9 cellular contexts compared by ENCODE assay signal in genomic region chr3:157157836-157158235, GRCh38. TPM values are rescaled to one million over a fixed set of nuclear protein-coding genes. Genes with fewer than 3 reads are reported as not detected.
DNase-seq lines count a peak whose midpoint lies in the region; ATAC-seq and TF ChIP-seq lines count a peak whose summit lies in the region.
"Had no signal": no experiment of that assay in that cellular context is flagged by ENCODE, and none has a peak within 500 bp of the region (broad histone marks: within the 10 kb centered on the region; RNA-seq: fewer than 3 reads in every experiment).

No MANE protein-coding gene starts in this region.

- H3K4me1 Mint-ChIP-seq in mesothelial cell of epicardium: peaks cover 60% of the 10 kb centered on the region

- H3K27me3 Mint-ChIP-seq in mesothelial cell of epicardium (ENCODE audit: low read depth): no peaks in the 10 kb centered on the region

- H2AFZ ChIP-seq in mammary epithelial cell (ENCODE audit: low read depth, low read length): no peak overlapping the region

- peaks cover 25% of the 10 kb centered on the region for H4K20me1 ChIP-seq in mammary epithelial cell (ENCODE audit: insufficient read depth, low read length)

- H3K4me3 Mint-ChIP-seq in mesothelial cell of epicardium: peak overlapping the region; percentile 94

- H3K36me3 ChIP-seq in right atrium auricular region: peaks cover 51% of the 10 kb centered on the region
- peaks cover 41% of the 10 kb centered on the region for H3K36me3 ChIP-seq in mammary epithelial cell (ENCODE audit: insufficient read depth, low read length)

- H3K27me3 ChIP-seq in right atrium auricular region: no peaks in the 10 kb centered on the region
- no peaks in the 10 kb centered on the region for H3K27me3 ChIP-seq in mammary epithelial cell (ENCODE audit: insufficient read depth, low read length)

- H3K27ac Mint-ChIP-seq in mesothelial cell of epicardium: peak overlapping the region; percentile 99

- dilution Hi-C loops in mammary epithelial cell (cut with HindIII; ENCODE audit: low sequenced_read_pairs): no loop called here

- CTCF ChIA-PET in mammary epithelial cell (lab: Charles Lee; ENCODE audit: low non-redundant PET): no interaction called here

- H3K27ac ChIP-seq in right atrium auricular region (peak overlapping the region; percentile 100), mammary epithelial cell (ENCODE audit: insufficient read depth, low read depth, low read length) (peak overlapping the region; percentile 98)

- ATAC-seq in Right ventricle myocardium superior (ENCODE audit: poor library complexity) (no peak), HG02870 (IDR thresholded peaks at IDR 0.05; ENCODE audit: unreplicated experiment) (no peak)

- BruUV-seq in mammary epithelial cell (replicated peaks; lab: Mats Ljungman, UMichigan): no TSS peak

- H3K9me3 ChIP-seq in right atrium auricular region (no peaks in the 10 kb centered on the region), mammary epithelial cell (replicated peaks; ENCODE audit: insufficient read depth, low read length) (no peaks in the 10 kb centered on the region)

- in situ Hi-C loops in mammary epithelial cell (cut with MboI; ENCODE audit: low sequenced_read_pairs in 2 of 2): no loop called here

- H3K4me3 ChIP-seq in right atrium auricular region (peak overlapping the region; percentile 94 to 98), mammary epithelial cell (replicated peaks in 1 of 3; ENCODE audit: insufficient read depth in 1 of 3, low read depth in 2 of 3, low read length in 3 of 3) (peak overlapping the region; percentile 56 to 98 (median 96))

- H3K4me2 ChIP-seq in mammary epithelial cell (ENCODE audit: insufficient read depth, low read depth, low read length): peak overlapping the region; percentile 86

- H3K9me3 Mint-ChIP-seq in mesothelial cell of epicardium: no peaks in the 10 kb centered on the region

- peak overlapping the region; percentile 97 for H3K9ac ChIP-seq in mammary epithelial cell (ENCODE audit: insufficient read depth, low read length)

- H3K4me1 ChIP-seq in right atrium auricular region (peaks cover 0 to 71% of the 10 kb centered on the region in 2 donors), mammary epithelial cell (ENCODE audit: insufficient read depth, low read length) (peaks cover 31% of the 10 kb centered on the region)

- no peak for DNase-seq in right atrium auricular region (ENCODE audit: low spot score)
- DNase-seq in Right ventricle myocardium superior: no peak
- DNase-seq in mammary epithelial cell: no peak
- no peak for DNase-seq in mesothelial cell of epicardium (ENCODE audit: low spot score in 2 of 2, unreplicated experiment in 2 of 2)
- DNase-seq in NOMO-1 treated with DMSO at 0.1 percent for 48 hours (lab: John Stamatoyannopoulos, UW; ENCODE audit: unreplicated experiment): no peak
- DNase-seq in NCI-H1436 treated with DMSO at 0.1 percent for 48 hours (lab: John Stamatoyannopoulos, UW): no peak
- no peak for DNase-seq in NCI-H2171 treated with DMSO at 0.1 percent for 48 hours (lab: John Stamatoyannopoulos, UW)
- DNase-seq: hypothalamus had no signal

- intact Hi-C loops in Right ventricle myocardium superior (cut with DNase I) (loop anchor here (10.0 kb wide), 1 partner anchor 333 kb away; the partner anchor contains the start of gene LEKR1), mammary epithelial cell (cut with micrococcal nuclease) (no loop called here)

- H3K79me2 ChIP-seq in mammary epithelial cell (ENCODE audit: insufficient read depth, low read length): peaks cover 75% of the 10 kb centered on the region

- no peak for TF ChIP-seq CTCF in right atrium auricular region (IDR thresholded peaks at IDR 0.05)
- no peak for TF ChIP-seq CTCF in mammary epithelial cell (conservative IDR thresholded peaks at IDR 0.05 in 1 of 2, IDR thresholded peaks at IDR 0.05 in 1 of 2; ENCODE audit: extremely low read depth in 1 of 2, insufficient read depth in 1 of 2, low read depth in 1 of 2, low read length in 2 of 2)
- no peak for TF ChIP-seq CTCF in mesothelial cell of epicardium (IDR thresholded peaks at IDR 0.05; ENCODE audit: unreplicated experiment)

- H3K36me3 Mint-ChIP-seq in mesothelial cell of epicardium: peaks cover 31% of the 10 kb centered on the region

RNA-seq across cellular contexts. Expression of gene CCNL1, which starts 2.1 kb away (rescaled TPM):
- total RNA-seq in right atrium auricular region: 10 to 100 TPM; 43.8 to 44.3 TPM
- total RNA-seq in Right ventricle myocardium superior: 20.2 TPM
- 100 to 1,000 TPM; 127 to 130 TPM for total RNA-seq in mammary epithelial cell
- 42.7 TPM for polyA plus RNA-seq in mammary epithelial cell
- polyA minus RNA-seq in mammary epithelial cell: 37.7 TPM
- 248 to 276 TPM (median 261 TPM) in 3 replicates for total RNA-seq in mesothelial cell of epicardium
